Comparison of ENCODE assay signal across 30 cellular contexts in genomic region chr12:28240853-28241252, GRCh38.
"Had no signal": no experiment of that assay in that cellular context is flagged by ENCODE, and none has a peak within 500 bp of the region (broad histone marks: within the 10 kb centered on the region; RNA-seq: fewer than 3 reads in every experiment).

No MANE protein-coding gene starts in this region.

- DNase-seq: colonic mucosa; cortex of kidney; dermis blood vessel endothelial cell; dorsolateral prefrontal cortex; effector CD4-positive, alpha-beta T cell; effector CD8-positive, alpha-beta T cell; effector memory CD4-positive, alpha-beta T cell; effector memory CD8-positive, alpha-beta T cell; endodermal cell; erythroblast; esophagus squamous epithelium; foreskin fibroblast; foreskin keratinocyte; foreskin melanocyte; gastrocnemius medialis; glutamatergic neuron; head of caudate nucleus; heart left ventricle; heart right ventricle had no signal

- H3K4me2 ChIP-seq: hepatocyte had no signal

- ATAC-seq: effector memory CD8-positive, alpha-beta T cell; esophagus mucosa; foreskin keratinocyte; gastrocnemius medialis; gastroesophageal sphincter; heart left ventricle; heart right ventricle had no signal

- H3K36me3 ChIP-seq: colonic mucosa, esophagus muscularis mucosa, esophagus squamous epithelium, gastrocnemius medialis, gastroesophageal sphincter, heart left ventricle, heart right ventricle had no signal

- H3K9me3 Mint-ChIP-seq: effector memory CD8-positive, alpha-beta T cell had no signal

- H3K4me1 ChIP-seq: colonic mucosa, esophagus squamous epithelium, foreskin keratinocyte, gastrocnemius medialis had no signal

- H3K4me3 ChIP-seq: colonic mucosa, coronary artery, dorsolateral prefrontal cortex, esophagus muscularis mucosa, esophagus squamous epithelium, gastrocnemius medialis, gastroesophageal sphincter, heart left ventricle, heart right ventricle, hepatocyte had no signal

- H3K27ac ChIP-seq: colonic mucosa, coronary artery, dorsolateral prefrontal cortex, epithelial cell of prostate, esophagus muscularis mucosa, esophagus squamous epithelium, foreskin keratinocyte, gastrocnemius medialis, gastroesophageal sphincter, heart left ventricle, heart right ventricle, hepatocyte had no signal

- H2AFZ ChIP-seq: hepatocyte had no signal

- H3K27me3 Mint-ChIP-seq: dendritic cell treated with granulocyte-macrophage colony-stimulating factor and Interleukin-4, amounts not matched to agents 40 ng/mL and 50 ng/mL, for 4 days; effector memory CD8-positive, alpha-beta T cell had no signal

- H3K9me3 ChIP-seq: colonic mucosa, esophagus muscularis mucosa, esophagus squamous epithelium, gastrocnemius medialis, gastroesophageal sphincter, heart left ventricle, heart right ventricle had no signal

- H3K27me3 ChIP-seq: colonic mucosa, dorsolateral prefrontal cortex, esophagus muscularis mucosa, esophagus squamous epithelium, foreskin keratinocyte, gastrocnemius medialis, gastroesophageal sphincter, heart left ventricle, heart right ventricle, hepatocyte had no signal

- H3K4me3 Mint-ChIP-seq: dendritic cell treated with granulocyte-macrophage colony-stimulating factor and Interleukin-4, amounts not matched to agents 40 ng/mL and 50 ng/mL, for 4 days; effector memory CD8-positive, alpha-beta T cell; endodermal cell had no signal

- H3K27ac Mint-ChIP-seq: dendritic cell treated with granulocyte-macrophage colony-stimulating factor and Interleukin-4, amounts not matched to agents 40 ng/mL and 50 ng/mL, for 4 days; effector memory CD8-positive, alpha-beta T cell; endodermal cell had no signal

- FAIRE-seq: colon, endometrium, endothelial cell of umbilical vein, frontal cortex had no signal
